ENCODE assay signal across 12 cellular contexts in genomic region chr1:72063364-72063763, GRCh38.
"Had no signal": no experiment of that assay in that cellular context is flagged by ENCODE, and none has a peak within 500 bp of the region (broad histone marks: within the 10 kb centered on the region; RNA-seq: fewer than 3 reads in every experiment).

No MANE protein-coding gene starts in this region.

- FAIRE-seq: pancreas had no signal

- H3K4me3 ChIP-seq: cardiac muscle cell, hepatocyte, pancreas, skin epidermis, tibial artery had no signal

- H3K4me2 ChIP-seq: hepatocyte had no signal

- H3K36me3 Mint-ChIP-seq: activated naive CD4-positive, alpha-beta T cell treated with anti-CD3 and anti-CD28 coated beads, Interleukin-2, amount 50 U/mL, for 72 hours; mesothelial cell of epicardium had no signal

- H3K9me3 ChIP-seq: pancreas, tibial artery had no signal

- H3K36me3 ChIP-seq: cardiac muscle cell, pancreas, tibial artery had no signal

- DNase-seq: activated CD4-positive, alpha-beta T cell treated with anti-CD3 and anti-CD28 coated beads, Interleukin-2, amount 50 U/mL, for 4 hours; activated CD4-positive, CD25-positive, alpha-beta regulatory T cell treated with anti-CD3 and anti-CD28 coated beads, Interleukin-2, amount 50 U/mL, for 72 hours; activated effector memory CD4-positive, alpha-beta T cell treated with Interleukin-2 at 50 U/mL for 16 hours; activated T-cell treated with anti-CD3 and anti-CD28 coated beads, Interleukin-2, amount 50 U/mL, for 1 hour; pancreas; retina; tibial artery had no signal

- H3K27ac ChIP-seq: cardiac muscle cell, hepatocyte, pancreas, skin epidermis, tibial artery had no signal

- H2AFZ ChIP-seq: hepatocyte had no signal

- H3K9me3 Mint-ChIP-seq: mesothelial cell of epicardium had no signal

- H3K27ac Mint-ChIP-seq: activated naive CD4-positive, alpha-beta T cell treated with anti-CD3 and anti-CD28 coated beads, Interleukin-2, amount 50 U/mL, for 72 hours; mesothelial cell of epicardium had no signal

- H3K4me1 ChIP-seq: pancreas had no signal

- H3K27me3 ChIP-seq: cardiac muscle cell, hepatocyte, pancreas, tibial artery had no signal

- ATAC-seq: activated naive CD4-positive, alpha-beta T cell treated with anti-CD3 and anti-CD28 coated beads, Interleukin-2, amount 50 U/mL, for 72 hours; pancreas had no signal

- H3K79me2 ChIP-seq: hepatocyte had no signal

- H3K4me3 Mint-ChIP-seq: mesothelial cell of epicardium had no signal
